ENCODE assay signal across 14 cellular contexts in the genomic region with DNA sequence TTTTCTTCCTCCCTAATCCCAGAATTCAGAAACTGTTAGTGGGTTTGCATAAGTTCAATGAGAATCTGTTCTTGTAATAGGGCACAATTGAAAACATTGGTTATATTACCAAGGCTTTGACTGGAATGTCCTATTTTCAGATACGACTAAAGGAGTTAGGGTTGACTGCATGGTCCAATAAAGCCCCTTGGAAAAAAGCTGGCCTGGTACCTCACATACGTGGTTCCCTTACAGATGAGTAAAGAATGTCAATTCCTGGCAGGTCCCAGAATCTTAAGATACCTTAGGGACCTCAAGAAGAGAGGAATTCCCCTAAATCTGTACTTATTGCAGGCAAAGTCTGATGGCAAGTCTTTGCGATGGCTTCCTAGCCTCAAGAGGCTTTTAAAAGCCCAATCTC. TPM values are rescaled to one million over a fixed set of nuclear protein-coding genes. Genes with fewer than 3 reads are reported as not detected.
"Had no signal": no experiment of that assay in that cellular context is flagged by ENCODE, and none has a peak within 500 bp of the region (broad histone marks: within the 10 kb centered on the region; RNA-seq: fewer than 3 reads in every experiment).

No MANE protein-coding gene starts in this region.

- H3K4me3 Mint-ChIP-seq: activated CD4-positive, alpha-beta memory T cell treated with anti-CD3 and anti-CD28 coated beads, Interleukin-2, amount 10 ng/mL, durations not matched to agents 7 days and 5 days; activated T-cell treated with anti-CD3 and anti-CD28 coated beads, Interleukin-2, amount 50 U/mL, for 24 hours; stimulated activated naive B cell treated with anti-CD40 and anti-IgM and Interleukin-4, amounts not matched to agents 10 μg/mL and 1 μg/mL and 100 μg/mL, for 72 hours had no signal

- H3K27ac ChIP-seq: neutrophil, WERI-Rb-1 had no signal

- H3K4me3 ChIP-seq: dorsolateral prefrontal cortex, transverse colon had no signal

- DNase-seq: activated CD4-positive, alpha-beta memory T cell treated with anti-CD3 and anti-CD28 coated beads, Interleukin-2, amount 10 ng/mL, durations not matched to agents 7 days and 5 days; activated naive CD4-positive, alpha-beta T cell treated with anti-CD3 and anti-CD28 coated beads, Interleukin-2, amount 50 U/mL, for 16 hours; dorsolateral prefrontal cortex; stimulated activated CD4-positive, alpha-beta T cell treated with anti-CD3 and anti-CD28 coated beads, Interleukin-4, amount 100 ng/mL, for 1 hour; stimulated activated naive B cell treated with anti-CD40 and anti-IgM and Interleukin-4, amounts not matched to agents 10 μg/mL and 1 μg/mL and 100 μg/mL, for 72 hours; WERI-Rb-1 had no signal

- H3K36me3 ChIP-seq: neutrophil, transverse colon had no signal

- H3K27me3 Mint-ChIP-seq: activated T-cell treated with anti-CD3 and anti-CD28 coated beads, Interleukin-2, amount 50 U/mL, for 24 hours; stimulated activated naive B cell treated with anti-CD40 and anti-IgM and Interleukin-4, amounts not matched to agents 10 μg/mL and 1 μg/mL and 100 μg/mL, for 72 hours had no signal

- H3K27me3 ChIP-seq: dorsolateral prefrontal cortex, transverse colon had no signal

- H3K9me3 ChIP-seq: neutrophil, transverse colon had no signal

- H3K27ac Mint-ChIP-seq: activated CD4-positive, alpha-beta memory T cell treated with anti-CD3 and anti-CD28 coated beads, Interleukin-2, amount 10 ng/mL, durations not matched to agents 7 days and 5 days; activated T-cell treated with anti-CD3 and anti-CD28 coated beads, Interleukin-2, amount 50 U/mL, for 24 hours had no signal

- FAIRE-seq: astrocyte, endometrium, islet of Langerhans had no signal

RNA-seq across cellular contexts. Expression of a gene that starts 12.0 kb away (rescaled TPM):
- total RNA-seq: lung microvascular endothelial cell had no signal

RNA-seq across cellular contexts. Expression of a gene that starts 22.4 kb away (rescaled TPM):
- total RNA-seq: activated CD4-positive, alpha-beta memory T cell treated with anti-CD3 and anti-CD28 coated beads, Interleukin-2, amount 10 ng/mL, durations not matched to agents 7 days and 5 days; dorsolateral prefrontal cortex; lung microvascular endothelial cell; subcutaneous adipose tissue had no signal

RNA-seq across cellular contexts. Expression of a gene that starts 26.3 kb away (rescaled TPM):
- total RNA-seq: subcutaneous adipose tissue had no signal

RNA-seq across cellular contexts. Expression of a gene that starts 28.8 kb away (rescaled TPM):
- total RNA-seq: transverse colon had no signal
